ENCODE assay signal across 1 cellular context in genomic region chr10:22434521-22434920, GRCh38.
TF ChIP-seq lines count a peak whose summit lies in the region.

No MANE protein-coding gene starts in this region.

TF ChIP-seq in SK-N-SH treated with all-trans-retinoic acid at 6 μM for 48 hours, 23 proteins besides CTCF, POLR2A, EP300 and RAD21 (continued from another document):
- TF ChIP-seq CSRNP3 (CRISPR knock-in tag; IDR thresholded peaks at IDR 0.05) (no peak), PPARA (CRISPR knock-in tag; IDR thresholded peaks at IDR 0.05; ENCODE audit: borderline replicate concordance) (no peak), GLIS3 (CRISPR knock-in tag; IDR thresholded peaks at IDR 0.05) (no peak), ARNTL (CRISPR knock-in tag; IDR thresholded peaks at IDR 0.05; ENCODE audit: borderline replicate concordance, low read depth) (no peak), ESRRG (CRISPR knock-in tag; IDR thresholded peaks at IDR 0.05) (no peak), ZNF70 (CRISPR knock-in tag; IDR thresholded peaks at IDR 0.05) (no peak), ISL1 (CRISPR knock-in tag; IDR thresholded peaks at IDR 0.05) (no peak)
